19 cellular contexts compared by ENCODE assay signal in genomic region chr1:28782011-28782410, GRCh38. TPM values are rescaled to one million over a fixed set of nuclear protein-coding genes. Genes with fewer than 3 reads are reported as not detected.
"Had no signal": no experiment of that assay in that cellular context is flagged by ENCODE, and none has a peak within 500 bp of the region (broad histone marks: within the 10 kb centered on the region; RNA-seq: fewer than 3 reads in every experiment).

No MANE protein-coding gene starts in this region.

- H3K36me3 ChIP-seq: colonic mucosa, left ventricle myocardium inferior, neutrophil, prostate gland had no signal

- H3K27ac ChIP-seq: colonic mucosa, left ventricle myocardium inferior, neutrophil, prostate gland, SK-N-MC had no signal

- H3K27ac Mint-ChIP-seq: activated CD8-positive, alpha-beta memory T cell treated with anti-CD3 and anti-CD28 coated beads, Interleukin-2, amount 10 ng/mL, durations not matched to agents 7 days and 5 days; activated naive CD8-positive, alpha-beta T cell treated with anti-CD3 and anti-CD28 coated beads, Interleukin-2, amount 10 ng/mL, durations not matched to agents 7 days and 5 days; memory B cell had no signal

- H3K4me3 Mint-ChIP-seq: activated CD8-positive, alpha-beta memory T cell treated with anti-CD3 and anti-CD28 coated beads, Interleukin-2, amount 10 ng/mL, durations not matched to agents 7 days and 5 days; activated naive CD8-positive, alpha-beta T cell treated with anti-CD3 and anti-CD28 coated beads, Interleukin-2, amount 10 ng/mL, durations not matched to agents 7 days and 5 days; activated T-cell treated with anti-CD3 and anti-CD28 coated beads, Interleukin-2, amount 50 U/mL, for 4 hours; memory B cell had no signal

- H3K9me3 ChIP-seq: colonic mucosa, left ventricle myocardium inferior, neutrophil, prostate gland had no signal

- H3K27me3 Mint-ChIP-seq: memory B cell had no signal

- H3K4me3 ChIP-seq: colonic mucosa, left ventricle myocardium inferior, prostate gland, SK-N-MC had no signal

- H3K9me3 Mint-ChIP-seq: activated naive CD8-positive, alpha-beta T cell treated with anti-CD3 and anti-CD28 coated beads, Interleukin-2, amount 10 ng/mL, durations not matched to agents 7 days and 5 days; activated T-cell treated with anti-CD3 and anti-CD28 coated beads, Interleukin-2, amount 50 U/mL, for 4 hours; memory B cell had no signal

- H3K4me1 ChIP-seq: colonic mucosa, prostate gland had no signal

- H3K27me3 ChIP-seq: colonic mucosa, neutrophil had no signal

- H3K36me3 Mint-ChIP-seq: activated CD8-positive, alpha-beta memory T cell treated with anti-CD3 and anti-CD28 coated beads, Interleukin-2, amount 10 ng/mL, durations not matched to agents 7 days and 5 days; activated naive CD8-positive, alpha-beta T cell treated with anti-CD3 and anti-CD28 coated beads, Interleukin-2, amount 10 ng/mL, durations not matched to agents 7 days and 5 days; memory B cell had no signal

- DNase-seq: activated CD4-positive, alpha-beta T cell treated with anti-CD3 and anti-CD28 coated beads, Interleukin-2, amount 50 U/mL, for 4 hours; activated CD4-positive, CD25-positive, alpha-beta regulatory T cell treated with anti-CD3 and anti-CD28 coated beads, Interleukin-2, amount 50 U/mL, for 72 hours; activated CD8-positive, alpha-beta memory T cell treated with anti-CD3 and anti-CD28 coated beads, Interleukin-2, amount 10 ng/mL, durations not matched to agents 7 days and 5 days; activated gamma-delta T cell; activated naive CD8-positive, alpha-beta T cell treated with anti-CD3 and anti-CD28 coated beads, Interleukin-2, amount 10 ng/mL, durations not matched to agents 7 days and 5 days; activated T-cell treated with anti-CD3 and anti-CD28 coated beads, Interleukin-2, amount 50 U/mL, for 4 hours; caudate nucleus; colonic mucosa; effector CD4-positive, alpha-beta T cell; kidney; left ventricle myocardium inferior; stimulated activated naive CD4-positive, alpha-beta T cell treated with Interleukin-2 at 50 U/mL for 16 hours had no signal

RNA-seq across cellular contexts. Expression of gene OPRD1, which starts 30.0 kb away (rescaled TPM):
- total RNA-seq: activated CD8-positive, alpha-beta memory T cell treated with anti-CD3 and anti-CD28 coated beads, Interleukin-2, amount 10 ng/mL, durations not matched to agents 7 days and 5 days; activated naive CD8-positive, alpha-beta T cell treated with anti-CD3 and anti-CD28 coated beads, Interleukin-2, amount 10 ng/mL, durations not matched to agents 7 days and 5 days; activated T-cell treated with anti-CD3 and anti-CD28 coated beads, Interleukin-2, amount 50 U/mL, for 4 hours; kidney; left ventricle myocardium inferior; sciatic nerve; T-helper 1 cell treated with Interleukin-12 subunit alpha and Interleukin-12 subunit beta and Interleukin-4 antibody, amounts not matched to agents 30 ng/mL and 1 ng/mL, for 36 hours; ureter had no signal
